In genomic region chr2:9462313-9462712, GRCh38 we compare ENCODE assay signal across 18 cellular contexts.
"Had no signal": no experiment of that assay in that cellular context is flagged by ENCODE, and none has a peak within 500 bp of the region (broad histone marks: within the 10 kb centered on the region; RNA-seq: fewer than 3 reads in every experiment).

No MANE protein-coding gene starts in this region.

- H3K27me3 ChIP-seq: esophagus muscularis mucosa, neutrophil, upper lobe of right lung had no signal

- H3K4me3 ChIP-seq: esophagus muscularis mucosa, left ventricle myocardium inferior, thoracic aorta, upper lobe of right lung had no signal

- H3K4me1 ChIP-seq: left ventricle myocardium inferior, upper lobe of right lung had no signal

- ATAC-seq: naive thymus-derived CD8-positive, alpha-beta T cell; upper lobe of right lung had no signal

- DNase-seq: activated CD4-positive, alpha-beta T cell treated with anti-CD3 and anti-CD28 coated beads, Interleukin-2, amount 10 ng/mL, durations not matched to agents 7 days and 5 days; activated CD8-positive, alpha-beta memory T cell treated with anti-CD3 and anti-CD28 coated beads, Interleukin-2, amount 50 U/mL, for 48 hours; activated naive CD4-positive, alpha-beta T cell; anterior cingulate cortex; cortex of kidney; effector CD4-positive, alpha-beta T cell; hippocampal formation; kidney; left ventricle myocardium inferior; naive thymus-derived CD8-positive, alpha-beta T cell; posterior cingulate gyrus; retina; stimulated activated CD4-positive, alpha-beta T cell treated with anti-CD3 and anti-CD28 coated beads, Interleukin-12 subunit alpha, Interleukin-12 subunit beta, amount 100 ng/mL, for 4 hours; stimulated activated CD4-positive, alpha-beta T cell treated with anti-CD3 and anti-CD28 coated beads, Interleukin-2, amount 100 ng/mL, for 24 hours; upper lobe of right lung had no signal

- H3K27ac ChIP-seq: left ventricle myocardium inferior, neutrophil, thoracic aorta, upper lobe of right lung had no signal
